ENCODE assay signal across 19 cellular contexts in the genomic region with DNA sequence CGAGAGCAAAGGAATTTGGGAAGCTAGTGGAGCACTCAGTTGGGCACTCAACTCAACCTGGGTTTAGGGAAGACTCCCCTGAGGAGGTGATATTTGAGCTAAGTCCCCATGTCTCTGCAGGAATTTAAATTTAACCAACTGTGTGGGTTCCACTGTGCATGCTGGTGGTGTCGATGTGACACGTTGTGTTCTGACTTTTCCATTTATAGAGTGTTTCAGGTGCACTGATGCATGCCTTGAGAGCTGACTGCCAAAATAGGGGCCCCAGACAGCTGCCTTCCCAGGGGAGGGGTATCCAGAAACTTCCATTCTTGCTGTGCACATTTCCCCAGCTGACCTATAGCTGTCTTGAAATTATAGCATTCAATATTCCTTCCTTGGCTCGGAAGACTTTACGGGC.
"Had no signal": no experiment of that assay in that cellular context is flagged by ENCODE, and none has a peak within 500 bp of the region (broad histone marks: within the 10 kb centered on the region; RNA-seq: fewer than 3 reads in every experiment).

No MANE protein-coding gene starts in this region.

- H3K4me1 Mint-ChIP-seq: activated CD4-positive, alpha-beta T cell treated with anti-CD3 and anti-CD28 coated beads, Interleukin-2, amount 10 ng/mL, durations not matched to agents 7 days and 5 days; WTC11 had no signal

- ATAC-seq: left cardiac atrium; lower lobe of right lung; naive thymus-derived CD4-positive, alpha-beta T cell; right cardiac atrium; WTC11 had no signal

- H3K27ac Mint-ChIP-seq: activated CD4-positive, alpha-beta T cell treated with anti-CD3 and anti-CD28 coated beads, Interleukin-2, amount 10 ng/mL, durations not matched to agents 7 days and 5 days; activated naive CD8-positive, alpha-beta T cell; activated T-cell treated with anti-CD3 and anti-CD28 coated beads, Interleukin-2, amount 50 U/mL, for 24 hours; naive thymus-derived CD4-positive, alpha-beta T cell; progenitor cell of endocrine pancreas; WTC11 had no signal

- DNase-seq: activated CD4-positive, alpha-beta T cell treated with anti-CD3 and anti-CD28 coated beads, Interleukin-2, amount 10 ng/mL, durations not matched to agents 7 days and 5 days; activated effector memory CD4-positive, alpha-beta T cell treated with Interleukin-2 at 50 U/mL for 16 hours; anterior cingulate cortex; dermis blood vessel endothelial cell; erythroblast; hypothalamus; left cardiac atrium; lower lobe of right lung; naive thymus-derived CD4-positive, alpha-beta T cell; nucleus accumbens; small intestine; tibial artery had no signal

- H3K4me3 Mint-ChIP-seq: activated CD4-positive, alpha-beta T cell treated with anti-CD3 and anti-CD28 coated beads, Interleukin-2, amount 10 ng/mL, durations not matched to agents 7 days and 5 days; activated naive CD8-positive, alpha-beta T cell; activated T-cell treated with anti-CD3 and anti-CD28 coated beads, Interleukin-2, amount 50 U/mL, for 24 hours; naive thymus-derived CD4-positive, alpha-beta T cell; WTC11 had no signal

- H3K36me3 ChIP-seq: breast epithelium, lower lobe of right lung, tibial artery, vagina had no signal

- H3K27me3 ChIP-seq: breast epithelium, vagina had no signal

- H3K9me3 ChIP-seq: breast epithelium, lower lobe of right lung, vagina had no signal

- H3K27ac ChIP-seq: breast epithelium, lower lobe of right lung, tibial artery, vagina had no signal

- H3K4me1 ChIP-seq: breast epithelium, lower lobe of right lung, tibial artery, vagina had no signal

- H3K36me3 Mint-ChIP-seq: WTC11 had no signal

- H3K4me3 ChIP-seq: breast epithelium, lower lobe of right lung, tibial artery, vagina had no signal
